Comparison of ENCODE assay signal across 8 cellular contexts in genomic region chr4:139082750-139083532, GRCh38.
DNase-seq lines count a peak whose midpoint lies in the region; TF ChIP-seq lines count a peak whose summit lies in the region.

No MANE protein-coding gene starts in this region.

- H3K9me3 ChIP-seq in SJSA1 (replicated peaks): no peaks in the 10 kb centered on the region
- H3K9me3 ChIP-seq in neural progenitor cell (ENCODE audit: low read depth): no peaks in the 10 kb centered on the region
- H3K9me3 ChIP-seq in stomach smooth muscle (ENCODE audit: control insufficient read depth in 2 of 2, low read length in 2 of 2): no peaks in the 10 kb centered on the region

- H4K20me1 ChIP-seq in neural progenitor cell (ENCODE audit: low read depth): peaks cover 19% of the 10 kb centered on the region

- no peaks in the 10 kb centered on the region for H3K27me3 Mint-ChIP-seq in activated naive CD4-positive, alpha-beta T cell treated with anti-CD3 and anti-CD28 coated beads for 36 hours (ENCODE audit: low read depth)
- peaks cover 6% of the 10 kb centered on the region for H3K27me3 Mint-ChIP-seq in neural progenitor cell (ENCODE audit: insufficient read depth, low read depth)

- H3K4me3 Mint-ChIP-seq in activated naive CD4-positive, alpha-beta T cell treated with anti-CD3 and anti-CD28 coated beads for 36 hours: peak overlapping the region; percentile 99
- H3K4me3 Mint-ChIP-seq in neural progenitor cell: peak overlapping the region; percentile 90

- peak overlapping the region; percentile 39 for H3K9ac ChIP-seq in neural progenitor cell
- H3K9ac ChIP-seq in stomach smooth muscle (ENCODE audit: low read length in 2 of 2): peak overlapping the region; percentile 86 to 90

- H3K4me2 ChIP-seq in neural progenitor cell: peak overlapping the region; percentile 90

- no peaks in the 10 kb centered on the region for H3K9me3 Mint-ChIP-seq in activated naive CD4-positive, alpha-beta T cell treated with anti-CD3 and anti-CD28 coated beads for 36 hours
- no peaks in the 10 kb centered on the region for H3K9me3 Mint-ChIP-seq in neural progenitor cell

- H3K4me3 ChIP-seq in HFF-Myc (replicated peaks; ENCODE audit: low read depth, low read length): peak overlapping the region; percentile 94
- H3K4me3 ChIP-seq in SJSA1: peak overlapping the region; percentile 71
- H3K4me3 ChIP-seq in neural progenitor cell: peak overlapping the region; percentile 78
- H3K4me3 ChIP-seq in stomach smooth muscle (ENCODE audit: low read length in 2 of 2): peak overlapping the region; percentile 78 to 96

- DNase-seq in GM04503 (ENCODE audit: low read depth) (peak; percentile 90), HFF-Myc (ENCODE audit: extremely low read depth, low read depth) (peak; percentile 93), MV-4-11 (lab: John Stamatoyannopoulos, UW) (peak; percentile 99), SJSA1 (ENCODE audit: low read depth in 1 of 2, low spot score in 2 of 2) (peak; percentile 97), foreskin melanocyte (peak; percentile 99), neural progenitor cell (ENCODE audit: low spot score) (peak; percentile 97)
- peak; percentile 98 for DNase-seq in activated naive CD4-positive, alpha-beta T cell treated with anti-CD3 and anti-CD28 coated beads for 36 hours

- peaks cover 33% of the 10 kb centered on the region for H3K4me1 Mint-ChIP-seq in activated naive CD4-positive, alpha-beta T cell treated with anti-CD3 and anti-CD28 coated beads for 36 hours (ENCODE audit: low read depth)
- H3K4me1 Mint-ChIP-seq in neural progenitor cell: peaks cover 23% of the 10 kb centered on the region

- peaks cover 71% of the 10 kb centered on the region for H3K79me2 ChIP-seq in neural progenitor cell (ENCODE audit: low read depth)

- H3K36me3 Mint-ChIP-seq in activated naive CD4-positive, alpha-beta T cell treated with anti-CD3 and anti-CD28 coated beads for 36 hours (ENCODE audit: low read depth): peaks cover 16% of the 10 kb centered on the region
- no peaks in the 10 kb centered on the region for H3K36me3 Mint-ChIP-seq in neural progenitor cell

- peaks cover 9% of the 10 kb centered on the region for H3K36me3 ChIP-seq in SJSA1
- H3K36me3 ChIP-seq in neural progenitor cell: peaks cover 4% of the 10 kb centered on the region
- H3K36me3 ChIP-seq in stomach smooth muscle (ENCODE audit: control insufficient read depth in 2 of 2, insufficient read depth in 2 of 2, low read length in 2 of 2): no peaks in the 10 kb centered on the region

- peak overlapping the region; percentile 6 for H2AFZ ChIP-seq in neural progenitor cell (replicated peaks)

- peaks cover 3% of the 10 kb centered on the region for H3K4me1 ChIP-seq in SJSA1 (replicated peaks)
- H3K4me1 ChIP-seq in neural progenitor cell: peaks cover 23% of the 10 kb centered on the region
- H3K4me1 ChIP-seq in stomach smooth muscle (ENCODE audit: control insufficient read depth, insufficient read depth, low read length): no peaks in the 10 kb centered on the region

- CTCF ChIA-PET in activated naive CD4-positive, alpha-beta T cell treated with anti-CD3 and anti-CD28 coated beads for 36 hours (lab: Charles Lee): no interaction called here

- peaks cover 35% of the 10 kb centered on the region for H3F3A ChIP-seq in neural progenitor cell (ENCODE audit: low read depth)

- H3K27ac ChIP-seq in SJSA1 (peak overlapping the region; percentile 87), neural progenitor cell (peak overlapping the region; percentile 79), stomach smooth muscle (ENCODE audit: low read length) (peak overlapping the region; percentile 95)

- H3K27ac Mint-ChIP-seq in activated naive CD4-positive, alpha-beta T cell treated with anti-CD3 and anti-CD28 coated beads for 36 hours: peak overlapping the region; percentile 99
- H3K27ac Mint-ChIP-seq in neural progenitor cell: peak overlapping the region; percentile 68

- TF ChIP-seq CTCF in HFF-Myc (IDR thresholded peaks at IDR 0.05; ENCODE audit: low read depth, low read length, missing control alignments) (no peak), neural progenitor cell (IDR thresholded peaks at IDR 0.05) (no peak)

- intact Hi-C loops in activated naive CD4-positive, alpha-beta T cell treated with anti-CD3 and anti-CD28 coated beads for 36 hours (cut with micrococcal nuclease): loop anchor here (1.0 to 5.0 kb wide), 11 partner anchors 53 to 1439 kb away; partner anchors contain the start of genes ELMOD2, NAA15, NOCT and SLC7A11

- H3K27me3 ChIP-seq in SJSA1 (replicated peaks): no peaks in the 10 kb centered on the region
- H3K27me3 ChIP-seq in neural progenitor cell: no peaks in the 10 kb centered on the region
- H3K27me3 ChIP-seq in stomach smooth muscle (ENCODE audit: control insufficient read depth in 1 of 2, insufficient read depth in 2 of 2, low read length in 2 of 2): no peaks in the 10 kb centered on the region

Comparison
In these comparisons a context has a peak if more than half of its experiments do, and no peak if none do; other contexts are left out.
1. Peak in every context shown above with its lines: DNase-seq, H3K4me3 ChIP-seq and H3K27ac ChIP-seq.